Comparison of ENCODE assay signal across 8 cellular contexts in genomic region chr17:16215965-16216316, GRCh38. TPM values are rescaled to one million over a fixed set of nuclear protein-coding genes. Genes with fewer than 3 reads are reported as not detected.
DNase-seq lines count a peak whose midpoint lies in the region; ATAC-seq and TF ChIP-seq lines count a peak whose summit lies in the region.

No MANE protein-coding gene starts in this region.

- TF ChIP-seq CTCF in brain (conservative IDR thresholded peaks at IDR 0.05) = peak in 1 of 2 experiments; percentile 23

- H3K36me3 Mint-ChIP-seq in activated T-cell treated with anti-CD3 and anti-CD28 coated beads, Interleukin-2, amount 50 U/mL, for 24 hours (ENCODE audit: low read depth) = peaks cover 36% of the 10 kb centered on the region
- H3K36me3 Mint-ChIP-seq in brain = peaks cover 8% of the 10 kb centered on the region

- ATAC-seq in HG03460 (IDR thresholded peaks at IDR 0.05; ENCODE audit: unreplicated experiment) = no peak

- H3K27ac Mint-ChIP-seq in activated T-cell treated with anti-CD3 and anti-CD28 coated beads, Interleukin-2, amount 50 U/mL, for 24 hours = peak overlapping the region; percentile 96
- H3K27ac Mint-ChIP-seq in brain = peak overlapping the region; percentile 74 to 99 (median 89)

- H3K27me3 Mint-ChIP-seq in activated T-cell treated with anti-CD3 and anti-CD28 coated beads, Interleukin-2, amount 50 U/mL, for 24 hours = no peaks in the 10 kb centered on the region
- H3K27me3 Mint-ChIP-seq in brain = peaks cover 17% of the 10 kb centered on the region

- no peaks in the 10 kb centered on the region for H3K9me3 Mint-ChIP-seq in activated T-cell treated with anti-CD3 and anti-CD28 coated beads, Interleukin-2, amount 50 U/mL, for 24 hours
- no peaks in the 10 kb centered on the region for H3K9me3 Mint-ChIP-seq in brain

- H3K4me1 Mint-ChIP-seq in activated T-cell treated with anti-CD3 and anti-CD28 coated beads, Interleukin-2, amount 50 U/mL, for 24 hours (ENCODE audit: low read depth) = peaks cover 44% of the 10 kb centered on the region
- peaks cover 66% of the 10 kb centered on the region for H3K4me1 Mint-ChIP-seq in brain

- no peak for DNase-seq in activated T-cell treated with anti-CD3 and anti-CD28 coated beads, Interleukin-2, amount 50 U/mL, for 24 hours
- DNase-seq in activated T-cell treated with anti-CD3 and anti-CD28 coated beads, Interleukin-2, amount 50 U/mL, for 48 hours = no peak
- peak; percentile 44 for DNase-seq in NCI-H510A treated with DMSO at 0.1 percent for 48 hours (lab: John Stamatoyannopoulos, UW)
- DNase-seq in inferior parietal cortex (ENCODE audit: extremely low spot score) = peak; percentile 15
- DNase-seq in stimulated activated CD4-positive, alpha-beta T cell treated with anti-CD3 and anti-CD28 coated beads, Interleukin-15, amount 100 ng/mL, for 24 hours = peak; percentile 49
- DNase-seq in NCI-H187 treated with DMSO at 0.1 percent for 48 hours (lab: John Stamatoyannopoulos, UW) = no peak

- H3K4me3 Mint-ChIP-seq in activated T-cell treated with anti-CD3 and anti-CD28 coated beads, Interleukin-2, amount 50 U/mL, for 24 hours = peak overlapping the region; percentile 98
- peak overlapping the region; percentile 80 to 93 (median 88) for H3K4me3 Mint-ChIP-seq in brain

RNA-seq across cellular contexts. Expression of gene NCOR1, which starts 0.6 kb away (rescaled TPM):
- 50.3 TPM for polyA plus RNA-seq in brain (ENCODE audit: insufficient read depth, low read depth, low replicate concordance)

RNA-seq across cellular contexts. Expression of gene PIGL, which starts 1.1 kb away (rescaled TPM):
- polyA plus RNA-seq in brain (ENCODE audit: insufficient read depth, low read depth, low replicate concordance) = 13.2 TPM

Comparison
In these comparisons a context has a peak if more than half of its experiments do, and no peak if none do; other contexts are left out.
1. DNase-seq: peak in NCI-H510A treated with DMSO at 0.1 percent for 48 hours (single experiment), inferior parietal cortex (single experiment) and stimulated activated CD4-positive, alpha-beta T cell treated with anti-CD3 and anti-CD28 coated beads, Interleukin-15, amount 100 ng/mL, for 24 hours (single experiment); none in activated T-cell treated with anti-CD3 and anti-CD28 coated beads, Interleukin-2, amount 50 U/mL, for 24 hours (single experiment), activated T-cell treated with anti-CD3 and anti-CD28 coated beads, Interleukin-2, amount 50 U/mL, for 48 hours (0 of 2) and NCI-H187 treated with DMSO at 0.1 percent for 48 hours (single experiment).